21 cellular contexts compared by ENCODE assay signal in genomic region chr4:98586231-98586630, GRCh38.
DNase-seq lines count a peak whose midpoint lies in the region; ATAC-seq, FAIRE-seq and TF ChIP-seq lines count a peak whose summit lies in the region.
"Had no signal": no experiment of that assay in that cellular context is flagged by ENCODE, and none has a peak within 500 bp of the region (broad histone marks: within the 10 kb centered on the region; RNA-seq: fewer than 3 reads in every experiment).

No MANE protein-coding gene starts in this region.

- intact Hi-C loops in K562 (cut with micrococcal nuclease) = no loop called here

- peaks cover 6 to 28% of the 10 kb centered on the region in 2 experiments; a peak in 4 of 5 replicates for H3K27me3 ChIP-seq in K562 (ENCODE audit: control insufficient read depth in 2 of 2, insufficient read depth in 2 of 2, low read length in 2 of 2)
- H3K27me3 ChIP-seq: SJSA1 had no signal

- in situ Hi-C loops in K562 (cut with MboI) = no loop called here

- CTCF ChIA-PET in K562 (lab: Yijun Ruan, JAX; ENCODE audit: low intra/inter-chr PET ratio) = no interaction called here

- BruUV-seq in K562 (replicated peaks; lab: Mats Ljungman, UMichigan) = no TSS peak

- no peak overlapping the region for H3K9ac ChIP-seq in K562 (ENCODE audit: insufficient read depth in 1 of 2, low read depth in 2 of 2, low read length in 2 of 2)

- TF ChIP-seq RAD21 in K562 (CRISPR knock-in tag; conservative IDR thresholded peaks at IDR 0.05 in 1 of 2, IDR thresholded peaks at IDR 0.05 in 1 of 2) = no peak

- H2AFZ ChIP-seq in K562 (ENCODE audit: low read depth, low read length) = no peak overlapping the region

- TF ChIP-seq CTCF in K562 (IDR thresholded peaks at IDR 0.05 in 2 of 3, conservative IDR thresholded peaks at IDR 0.05 in 1 of 3; ENCODE audit: insufficient read depth in 2 of 3, low read depth in 1 of 3, low read length in 3 of 3) = no peak
- no peak for TF ChIP-seq CTCF in fibroblast of pulmonary artery (IDR thresholded peaks at IDR 0.05; ENCODE audit: low read length, missing control alignments)

- DNase-seq in DMS 273 (lab: John Stamatoyannopoulos, UW; ENCODE audit: unreplicated experiment) = peak; percentile 22
- no peak for DNase-seq in DMS 273 treated with DMSO at 0.1 percent for 48 hours (lab: John Stamatoyannopoulos, UW)
- no peak for DNase-seq in K562 (ENCODE audit: extremely low read depth in 1 of 4, low spot score in 3 of 4)
- DNase-seq in fibroblast of pulmonary artery (ENCODE audit: low read depth) = peak; percentile 24
- no peak for DNase-seq in NCI-H128 (lab: John Stamatoyannopoulos, UW; ENCODE audit: unreplicated experiment)
- DNase-seq in inferior parietal cortex (ENCODE audit: extremely low spot score) = no peak
- DNase-seq: EL, GOT3, KG1, MV-4-11, NCI-H1417, NCI-H1930, NCI-H226, NCI-H524 treated with DMSO at 0.1 percent for 48 hours had no signal

- TF ChIP-seq EP300 in K562 (IDR thresholded peaks at IDR 0.05; ENCODE audit: low read length) = no peak

- H3K4me1 ChIP-seq in K562 (replicated peaks in 1 of 2; ENCODE audit: control insufficient read depth in 2 of 2, insufficient read depth in 2 of 2, low read length in 2 of 2) = no peaks in the 10 kb centered on the region

- ATAC-seq in K562 (no peak), HG02970 (IDR thresholded peaks at IDR 0.05; ENCODE audit: low FRiP score, unreplicated experiment) (no peak)
- ATAC-seq: HCT116, HepG2 had no signal

- H3K4me3 ChIP-seq in K562 (no peak overlapping the region), fibroblast of pulmonary artery (replicated peaks; ENCODE audit: low read depth, low read length) (no peak overlapping the region)
- H3K4me3 ChIP-seq: SJSA1 had no signal

- no peak overlapping the region for H3K27ac ChIP-seq in K562 (ENCODE audit: extremely low read depth, low read depth, low read length)
- H3K27ac ChIP-seq in temporal lobe (ENCODE audit: low read depth, low read length) = peak overlapping the region; percentile 51
- H3K27ac ChIP-seq: 22Rv1, SJSA1 had no signal

- H4K20me1 ChIP-seq in K562 (replicated peaks; ENCODE audit: control insufficient read depth, insufficient read depth, low read length) = no peaks in the 10 kb centered on the region

- no peak for FAIRE-seq in K562 (lab: Jason Lieb, UNC)
- FAIRE-seq: GM12892, HepG2 had no signal

- H3K36me3 ChIP-seq in K562 (ENCODE audit: control insufficient read depth, insufficient read depth, low read length) = no peaks in the 10 kb centered on the region
- H3K36me3 ChIP-seq: SJSA1 had no signal

- no peaks in the 10 kb centered on the region for H3K9me3 ChIP-seq in K562 (replicated peaks; ENCODE audit: control insufficient read depth, insufficient read depth, low read depth, low read length)
- H3K9me3 ChIP-seq: SJSA1 had no signal

- 0% methylated on average over 1 of the region's 1 CpG for WGBS in K562 (ENCODE audit: insufficient coverage, low coverage, missing lambda C conversion rate)

- no peaks in the 10 kb centered on the region for H3K9me1 ChIP-seq in K562 (ENCODE audit: control insufficient read depth, insufficient read depth, low read length)

- TF ChIP-seq POLR2A in K562 (conservative IDR thresholded peaks at IDR 0.05) = no peak

- no peaks in the 10 kb centered on the region for H3K79me2 ChIP-seq in K562 (ENCODE audit: control insufficient read depth, insufficient read depth, low read length)

- no peak overlapping the region for H3K4me2 ChIP-seq in K562 (ENCODE audit: insufficient read depth, low read length)

- POLR2A ChIA-PET in K562 (lab: Yijun Ruan, JAX) = no interaction called here

TF ChIP-seq in K562, 482 proteins besides CTCF, POLR2A, EP300 and RAD21:
- TF ChIP-seq RFX1 (IDR thresholded peaks at IDR 0.05) (0 out of 2 replicates have a peak, but pooled peaks have one; percentile 7), CHCHD3 (CRISPR knock-in tag; IDR thresholded peaks at IDR 0.05) (no peak), ZNF668 (CRISPR knock-in tag; IDR thresholded peaks at IDR 0.05) (no peak)

Comparison
In these comparisons a context has a peak if more than half of its experiments do, and no peak if none do; other contexts are left out.
1. DNase-seq: peak in DMS 273 (single experiment) and fibroblast of pulmonary artery (single experiment); none in DMS 273 treated with DMSO at 0.1 percent for 48 hours (single experiment), K562 (0 of 4), NCI-H128 (single experiment) and inferior parietal cortex (single experiment).